ENCODE assay signal across 9 cellular contexts in genomic region chr20:53654932-53655674, GRCh38.
DNase-seq lines count a peak whose midpoint lies in the region; ATAC-seq and TF ChIP-seq lines count a peak whose summit lies in the region.
"Had no signal": no experiment of that assay in that cellular context is flagged by ENCODE, and none has a peak within 500 bp of the region (broad histone marks: within the 10 kb centered on the region; RNA-seq: fewer than 3 reads in every experiment).

No MANE protein-coding gene starts in this region.

- TF ChIP-seq POLR2A in lower leg skin (IDR thresholded peaks at IDR 0.05) (no peak), upper lobe of left lung (IDR thresholded peaks at IDR 0.05) (no peak)

- peak overlapping the region; percentile 10 for H3K4me3 Mint-ChIP-seq in activated CD4-positive, alpha-beta T cell treated with anti-CD3 and anti-CD28 coated beads, Interleukin-2, amount 10 ng/mL, durations not matched to agents 7 days and 5 days
- no peak overlapping the region for H3K4me3 Mint-ChIP-seq in activated naive CD8-positive, alpha-beta T cell

- no peaks in the 10 kb centered on the region for H3K36me3 Mint-ChIP-seq in activated CD4-positive, alpha-beta T cell treated with anti-CD3 and anti-CD28 coated beads, Interleukin-2, amount 10 ng/mL, durations not matched to agents 7 days and 5 days (ENCODE audit: low read depth)
- H3K36me3 Mint-ChIP-seq in activated naive CD8-positive, alpha-beta T cell, result no peaks in the 10 kb centered on the region

- no peaks in the 10 kb centered on the region for H3K9me3 ChIP-seq in upper lobe of left lung

- ATAC-seq in upper lobe of left lung (ENCODE audit: low FRiP score in 2 of 2) (peak in 1 of 2 donors; percentile 75), GM19397 (IDR thresholded peaks at IDR 0.05; ENCODE audit: unreplicated experiment) (no peak), HG02759 (IDR thresholded peaks at IDR 0.05; ENCODE audit: unreplicated experiment) (no peak)

- no peak for TF ChIP-seq EP300 in upper lobe of left lung (IDR thresholded peaks at IDR 0.05)

- peaks cover 69% of the 10 kb centered on the region for H3K4me1 Mint-ChIP-seq in activated CD4-positive, alpha-beta T cell treated with anti-CD3 and anti-CD28 coated beads, Interleukin-2, amount 10 ng/mL, durations not matched to agents 7 days and 5 days
- peaks cover 66% of the 10 kb centered on the region for H3K4me1 Mint-ChIP-seq in activated naive CD8-positive, alpha-beta T cell (ENCODE audit: low read depth)

- H3K4me3 ChIP-seq in lower leg skin (ENCODE audit: low read depth, poor library complexity, severe bottlenecking), result no peak overlapping the region
- H3K4me3 ChIP-seq in upper lobe of left lung, result peak overlapping the region in 1 of 4 donors; percentile 4

- POLR2A ChIA-PET in activated CD4-positive, alpha-beta T cell treated with anti-CD3 and anti-CD28 coated beads, Interleukin-2, amount 10 ng/mL, durations not matched to agents 7 days and 5 days (lab: Charles Lee), result no interaction called here

- no peaks in the 10 kb centered on the region for H3K36me3 ChIP-seq in upper lobe of left lung

- TF ChIP-seq CTCF in lower leg skin (IDR thresholded peaks at IDR 0.05) (no peak), upper lobe of left lung (IDR thresholded peaks at IDR 0.05) (no peak)

- intact Hi-C loops in lower leg skin (cut with DNase I; ENCODE audit: low total_unique reads), result no loop called here

- no peaks in the 10 kb centered on the region for H3K27me3 ChIP-seq in upper lobe of left lung

- peak overlapping the region; percentile 46 to 77 (median 72) for H3K27ac ChIP-seq in upper lobe of left lung

- H3K9me3 Mint-ChIP-seq in activated CD4-positive, alpha-beta T cell treated with anti-CD3 and anti-CD28 coated beads, Interleukin-2, amount 10 ng/mL, durations not matched to agents 7 days and 5 days, result no peaks in the 10 kb centered on the region
- no peaks in the 10 kb centered on the region for H3K9me3 Mint-ChIP-seq in activated naive CD8-positive, alpha-beta T cell (ENCODE audit: low read depth)

- peak overlapping the region; percentile 41 for H3K27ac Mint-ChIP-seq in activated CD4-positive, alpha-beta T cell treated with anti-CD3 and anti-CD28 coated beads, Interleukin-2, amount 10 ng/mL, durations not matched to agents 7 days and 5 days
- peak overlapping the region; percentile 58 for H3K27ac Mint-ChIP-seq in activated naive CD8-positive, alpha-beta T cell

- H3K4me1 ChIP-seq in upper lobe of left lung, result peaks cover 35 to 37% (median 36%) of the 10 kb centered on the region in 4 donors

- CTCF ChIA-PET in activated CD4-positive, alpha-beta T cell treated with anti-CD3 and anti-CD28 coated beads, Interleukin-2, amount 10 ng/mL, durations not matched to agents 7 days and 5 days (lab: Charles Lee), result no interaction called here

- H3K27me3 Mint-ChIP-seq in activated CD4-positive, alpha-beta T cell treated with anti-CD3 and anti-CD28 coated beads, Interleukin-2, amount 10 ng/mL, durations not matched to agents 7 days and 5 days, result no peaks in the 10 kb centered on the region
- no peaks in the 10 kb centered on the region for H3K27me3 Mint-ChIP-seq in activated naive CD8-positive, alpha-beta T cell

- 41 to 54% methylated on average over 13 of the region's 13 CpGs for WGBS in lower leg skin, 2 donors
- 48 to 63% methylated on average over 13 of the region's 13 CpGs for WGBS in upper lobe of left lung, 2 donors

- DNase-seq in activated CD4-positive, alpha-beta T cell treated with anti-CD3 and anti-CD28 coated beads, Interleukin-2, amount 10 ng/mL, durations not matched to agents 7 days and 5 days, result no peak
- no peak for DNase-seq in activated CD4-positive, alpha-beta T cell treated with anti-CD3 and anti-CD28 coated beads, Interleukin-2, amount 50 U/mL, for 4 hours
- DNase-seq in lower leg skin (ENCODE audit: low spot score in 2 of 2) (peak; percentile 39 to 82), upper lobe of left lung (peak in 1 of 2 donors; percentile 66)
- DNase-seq in activated CD4-positive, CD25-positive, alpha-beta regulatory T cell treated with anti-CD3 and anti-CD28 coated beads, Interleukin-2, amount 50 U/mL, for 72 hours, result no peak
- DNase-seq: NCI-H2081 treated with DMSO at 0.1 percent for 48 hours had no signal

Comparison
In these comparisons a context has a peak if more than half of its experiments do, and no peak if none do; other contexts are left out.
1. DNase-seq: peak in lower leg skin (2 of 2); none in activated CD4-positive, alpha-beta T cell treated with anti-CD3 and anti-CD28 coated beads, Interleukin-2, amount 10 ng/mL, durations not matched to agents 7 days and 5 days (single experiment), activated CD4-positive, alpha-beta T cell treated with anti-CD3 and anti-CD28 coated beads, Interleukin-2, amount 50 U/mL, for 4 hours (0 of 2) and activated CD4-positive, CD25-positive, alpha-beta regulatory T cell treated with anti-CD3 and anti-CD28 coated beads, Interleukin-2, amount 50 U/mL, for 72 hours (single experiment).